ENCODE assay signal across 1 cellular context in the genomic region with DNA sequence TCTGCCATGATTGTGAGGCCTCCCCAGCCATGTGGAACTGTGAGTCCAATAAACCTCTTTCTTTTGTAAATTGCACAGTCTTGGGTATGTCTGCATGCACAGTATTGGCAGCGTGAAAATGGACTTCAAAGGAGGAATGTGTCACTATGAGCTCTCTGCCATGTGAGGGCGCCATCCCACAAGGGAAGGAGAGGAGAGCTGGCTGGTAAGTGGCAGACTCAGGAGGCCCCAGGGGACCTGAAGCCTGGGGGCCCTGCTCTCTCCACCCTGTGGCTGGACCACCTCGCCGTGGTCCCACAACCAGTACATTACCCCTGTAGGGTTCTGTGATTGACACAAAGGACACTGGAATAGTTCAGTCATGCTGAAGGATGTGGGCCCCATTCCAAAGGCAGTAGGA.
TF ChIP-seq lines count a peak whose summit lies in the region.

No MANE protein-coding gene starts in this region.

TF ChIP-seq in GM23338, 12 proteins besides CTCF, POLR2A, EP300 and RAD21 (continued from another document):
- TF ChIP-seq, protein P1, sequence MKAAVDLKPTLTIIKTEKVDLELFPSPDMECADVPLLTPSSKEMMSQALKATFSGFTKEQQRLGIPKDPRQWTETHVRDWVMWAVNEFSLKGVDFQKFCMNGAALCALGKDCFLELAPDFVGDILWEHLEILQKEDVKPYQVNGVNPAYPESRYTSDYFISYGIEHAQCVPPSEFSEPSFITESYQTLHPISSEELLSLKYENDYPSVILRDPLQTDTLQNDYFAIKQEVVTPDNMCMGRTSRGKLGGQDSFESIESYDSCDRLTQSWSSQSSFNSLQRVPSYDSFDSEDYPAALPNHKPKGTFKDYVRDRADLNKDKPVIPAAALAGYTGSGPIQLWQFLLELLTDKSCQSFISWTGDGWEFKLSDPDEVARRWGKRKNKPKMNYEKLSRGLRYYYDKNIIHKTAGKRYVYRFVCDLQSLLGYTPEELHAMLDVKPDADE (IDR thresholded peaks at IDR 0.05): no peak
- TF ChIP-seq CREB1 (CRISPR knock-in tag; IDR thresholded peaks at IDR 0.05; ENCODE audit: low read depth) (no peak), POLR2AphosphoS5 (IDR thresholded peaks at IDR 0.05; ENCODE audit: low read depth) (no peak), EZH2 (IDR thresholded peaks at IDR 0.05; ENCODE audit: low read depth, unreplicated experiment) (no peak), ZNF114 (CRISPR knock-in tag; IDR thresholded peaks at IDR 0.05) (no peak)
- TF ChIP-seq, protein P2, sequence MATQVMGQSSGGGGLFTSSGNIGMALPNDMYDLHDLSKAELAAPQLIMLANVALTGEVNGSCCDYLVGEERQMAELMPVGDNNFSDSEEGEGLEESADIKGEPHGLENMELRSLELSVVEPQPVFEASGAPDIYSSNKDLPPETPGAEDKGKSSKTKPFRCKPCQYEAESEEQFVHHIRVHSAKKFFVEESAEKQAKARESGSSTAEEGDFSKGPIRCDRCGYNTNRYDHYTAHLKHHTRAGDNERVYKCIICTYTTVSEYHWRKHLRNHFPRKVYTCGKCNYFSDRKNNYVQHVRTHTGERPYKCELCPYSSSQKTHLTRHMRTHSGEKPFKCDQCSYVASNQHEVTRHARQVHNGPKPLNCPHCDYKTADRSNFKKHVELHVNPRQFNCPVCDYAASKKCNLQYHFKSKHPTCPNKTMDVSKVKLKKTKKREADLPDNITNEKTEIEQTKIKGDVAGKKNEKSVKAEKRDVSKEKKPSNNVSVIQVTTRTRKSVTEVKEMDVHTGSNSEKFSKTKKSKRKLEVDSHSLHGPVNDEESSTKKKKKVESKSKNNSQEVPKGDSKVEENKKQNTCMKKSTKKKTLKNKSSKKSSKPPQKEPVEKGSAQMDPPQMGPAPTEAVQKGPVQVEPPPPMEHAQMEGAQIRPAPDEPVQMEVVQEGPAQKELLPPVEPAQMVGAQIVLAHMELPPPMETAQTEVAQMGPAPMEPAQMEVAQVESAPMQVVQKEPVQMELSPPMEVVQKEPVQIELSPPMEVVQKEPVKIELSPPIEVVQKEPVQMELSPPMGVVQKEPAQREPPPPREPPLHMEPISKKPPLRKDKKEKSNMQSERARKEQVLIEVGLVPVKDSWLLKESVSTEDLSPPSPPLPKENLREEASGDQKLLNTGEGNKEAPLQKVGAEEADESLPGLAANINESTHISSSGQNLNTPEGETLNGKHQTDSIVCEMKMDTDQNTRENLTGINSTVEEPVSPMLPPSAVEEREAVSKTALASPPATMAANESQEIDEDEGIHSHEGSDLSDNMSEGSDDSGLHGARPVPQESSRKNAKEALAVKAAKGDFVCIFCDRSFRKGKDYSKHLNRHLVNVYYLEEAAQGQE (IDR thresholded peaks at IDR 0.05; ENCODE audit: unreplicated experiment): no peak
